In the genomic region with DNA sequence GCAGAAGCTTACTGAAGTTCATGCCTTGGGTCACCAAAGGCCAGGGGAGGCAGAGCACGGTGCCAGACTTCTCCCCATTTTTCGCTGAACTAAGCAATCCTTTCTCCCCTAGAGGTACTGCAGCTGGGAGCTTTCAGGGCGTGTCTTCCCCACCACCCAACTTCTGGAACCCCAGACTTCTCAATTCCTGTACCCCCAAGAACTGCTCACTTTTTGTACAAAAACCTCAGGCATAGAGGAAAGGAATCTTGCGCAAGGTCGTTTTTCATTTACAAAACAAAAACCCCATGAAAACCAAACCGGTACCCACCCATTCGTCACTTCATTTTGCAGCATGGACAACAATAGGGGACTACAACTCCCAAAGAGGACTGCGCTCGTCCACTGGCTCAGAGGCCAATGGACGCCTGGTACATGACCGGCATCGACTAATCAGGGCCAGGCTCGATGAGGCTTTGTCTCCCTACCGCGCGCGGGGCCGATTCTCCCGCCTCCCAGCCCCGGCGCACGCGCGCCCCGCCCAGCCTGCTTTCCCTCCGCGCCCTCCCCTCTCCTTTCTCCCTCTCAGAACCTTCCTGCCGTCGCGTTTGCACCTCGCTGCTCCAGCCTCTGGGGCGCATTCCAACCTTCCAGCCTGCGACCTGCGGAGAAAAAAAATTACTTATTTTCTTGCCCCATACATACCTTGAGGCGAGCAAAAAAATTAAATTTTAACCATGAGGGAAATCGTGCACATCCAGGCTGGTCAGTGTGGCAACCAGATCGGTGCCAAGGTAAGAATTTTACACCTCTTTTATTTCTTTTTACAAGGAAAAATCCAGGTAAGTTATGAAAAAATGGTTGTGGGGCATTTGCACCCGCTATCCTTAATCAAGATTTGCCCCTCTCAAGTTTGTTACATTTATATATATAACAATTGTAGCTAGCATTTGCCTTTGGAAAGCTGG, we compare ENCODE assay signal across 1 cellular context.
TF ChIP-seq lines count a peak whose summit lies in the region.

A gene (plus strand): TSS at position 562 of the 947 bp plus-strand sequence. CDS start 155 bp downstream, at position 717.

TF ChIP-seq in HepG2, 621 proteins besides CTCF, POLR2A, EP300 and RAD21 (continued from another document and continues in another):
- TF ChIP-seq, protein P1, sequence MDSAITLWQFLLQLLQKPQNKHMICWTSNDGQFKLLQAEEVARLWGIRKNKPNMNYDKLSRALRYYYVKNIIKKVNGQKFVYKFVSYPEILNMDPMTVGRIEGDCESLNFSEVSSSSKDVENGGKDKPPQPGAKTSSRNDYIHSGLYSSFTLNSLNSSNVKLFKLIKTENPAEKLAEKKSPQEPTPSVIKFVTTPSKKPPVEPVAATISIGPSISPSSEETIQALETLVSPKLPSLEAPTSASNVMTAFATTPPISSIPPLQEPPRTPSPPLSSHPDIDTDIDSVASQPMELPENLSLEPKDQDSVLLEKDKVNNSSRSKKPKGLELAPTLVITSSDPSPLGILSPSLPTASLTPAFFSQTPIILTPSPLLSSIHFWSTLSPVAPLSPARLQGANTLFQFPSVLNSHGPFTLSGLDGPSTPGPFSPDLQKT (CRISPR knock-in tag; IDR thresholded peaks at IDR 0.05; ENCODE audit: borderline replicate concordance), result no peak
- peak; percentile 43 for TF ChIP-seq ZNF883 (CRISPR knock-in tag; IDR thresholded peaks at IDR 0.05; ENCODE audit: not compliant biosample characterization)
- no peak; the same call in 1 of the 2 replicates for TF ChIP-seq ZNF614 (CRISPR knock-in tag; IDR thresholded peaks at IDR 0.05; ENCODE audit: borderline replicate concordance)
- TF ChIP-seq ZMYM4 (CRISPR knock-in tag; IDR thresholded peaks at IDR 0.05), result peak; percentile 70
- TF ChIP-seq ZNF34 (CRISPR knock-in tag; IDR thresholded peaks at IDR 0.05; ENCODE audit: borderline replicate concordance), result no peak
- TF ChIP-seq PITX1 (CRISPR knock-in tag; IDR thresholded peaks at IDR 0.05), result peak; percentile 59; the same call in 1 of the 2 replicates
- peak; percentile 52; the same call in 1 of the 2 replicates for TF ChIP-seq ISL2 (CRISPR knock-in tag; IDR thresholded peaks at IDR 0.05)
- TF ChIP-seq ZNF546 (CRISPR knock-in tag; conservative IDR thresholded peaks at IDR 0.05), result 0 out of 2 replicates have a peak, but pooled peaks have one; percentile 38
- TF ChIP-seq MED1 (CRISPR knock-in tag; IDR thresholded peaks at IDR 0.05), result peak; percentile 59
- TF ChIP-seq, protein P2, sequence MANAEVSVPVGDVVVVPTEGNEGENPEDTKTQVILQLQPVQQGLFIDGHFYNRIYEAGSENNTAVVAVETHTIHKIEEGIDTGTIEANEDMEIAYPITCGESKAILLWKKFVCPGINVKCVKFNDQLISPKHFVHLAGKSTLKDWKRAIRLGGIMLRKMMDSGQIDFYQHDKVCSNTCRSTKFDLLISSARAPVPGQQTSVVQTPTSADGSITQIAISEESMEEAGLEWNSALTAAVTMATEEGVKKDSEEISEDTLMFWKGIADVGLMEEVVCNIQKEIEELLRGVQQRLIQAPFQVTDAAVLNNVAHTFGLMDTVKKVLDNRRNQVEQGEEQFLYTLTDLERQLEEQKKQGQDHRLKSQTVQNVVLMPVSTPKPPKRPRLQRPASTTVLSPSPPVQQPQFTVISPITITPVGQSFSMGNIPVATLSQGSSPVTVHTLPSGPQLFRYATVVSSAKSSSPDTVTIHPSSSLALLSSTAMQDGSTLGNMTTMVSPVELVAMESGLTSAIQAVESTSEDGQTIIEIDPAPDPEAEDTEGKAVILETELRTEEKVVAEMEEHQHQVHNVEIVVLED (CRISPR knock-in tag; IDR thresholded peaks at IDR 0.05; ENCODE audit: borderline replicate concordance), result peak; percentile 78; the same call in 1 of the 2 replicates
- peak; percentile 58; the same call in 1 of the 2 replicates for TF ChIP-seq SP5 (CRISPR knock-in tag; IDR thresholded peaks at IDR 0.05; ENCODE audit: borderline replicate concordance, low read depth)
- TF ChIP-seq SP140L (CRISPR knock-in tag; IDR thresholded peaks at IDR 0.05; ENCODE audit: borderline replicate concordance), result no peak
- TF ChIP-seq NKX3-1 (CRISPR knock-in tag; IDR thresholded peaks at IDR 0.05), result no peak; the same call in 1 of the 2 replicates
- TF ChIP-seq GABPB1 (CRISPR knock-in tag; IDR thresholded peaks at IDR 0.05), result peak; percentile 85
- TF ChIP-seq, protein P3, sequence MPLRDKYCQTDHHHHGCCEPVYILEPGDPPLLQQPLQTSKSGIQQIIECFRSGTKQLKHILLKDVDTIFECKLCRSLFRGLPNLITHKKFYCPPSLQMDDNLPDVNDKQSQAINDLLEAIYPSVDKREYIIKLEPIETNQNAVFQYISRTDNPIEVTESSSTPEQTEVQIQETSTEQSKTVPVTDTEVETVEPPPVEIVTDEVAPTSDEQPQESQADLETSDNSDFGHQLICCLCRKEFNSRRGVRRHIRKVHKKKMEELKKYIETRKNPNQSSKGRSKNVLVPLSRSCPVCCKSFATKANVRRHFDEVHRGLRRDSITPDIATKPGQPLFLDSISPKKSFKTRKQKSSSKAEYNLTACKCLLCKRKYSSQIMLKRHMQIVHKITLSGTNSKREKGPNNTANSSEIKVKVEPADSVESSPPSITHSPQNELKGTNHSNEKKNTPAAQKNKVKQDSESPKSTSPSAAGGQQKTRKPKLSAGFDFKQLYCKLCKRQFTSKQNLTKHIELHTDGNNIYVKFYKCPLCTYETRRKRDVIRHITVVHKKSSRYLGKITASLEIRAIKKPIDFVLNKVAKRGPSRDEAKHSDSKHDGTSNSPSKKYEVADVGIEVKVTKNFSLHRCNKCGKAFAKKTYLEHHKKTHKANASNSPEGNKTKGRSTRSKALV (CRISPR knock-in tag; IDR thresholded peaks at IDR 0.05), result no peak
- TF ChIP-seq DNMT3B (CRISPR knock-in tag; conservative IDR thresholded peaks at IDR 0.05), result no peak
- no peak for TF ChIP-seq ZNF564 (CRISPR knock-in tag; IDR thresholded peaks at IDR 0.05)
- TF ChIP-seq, protein P4, sequence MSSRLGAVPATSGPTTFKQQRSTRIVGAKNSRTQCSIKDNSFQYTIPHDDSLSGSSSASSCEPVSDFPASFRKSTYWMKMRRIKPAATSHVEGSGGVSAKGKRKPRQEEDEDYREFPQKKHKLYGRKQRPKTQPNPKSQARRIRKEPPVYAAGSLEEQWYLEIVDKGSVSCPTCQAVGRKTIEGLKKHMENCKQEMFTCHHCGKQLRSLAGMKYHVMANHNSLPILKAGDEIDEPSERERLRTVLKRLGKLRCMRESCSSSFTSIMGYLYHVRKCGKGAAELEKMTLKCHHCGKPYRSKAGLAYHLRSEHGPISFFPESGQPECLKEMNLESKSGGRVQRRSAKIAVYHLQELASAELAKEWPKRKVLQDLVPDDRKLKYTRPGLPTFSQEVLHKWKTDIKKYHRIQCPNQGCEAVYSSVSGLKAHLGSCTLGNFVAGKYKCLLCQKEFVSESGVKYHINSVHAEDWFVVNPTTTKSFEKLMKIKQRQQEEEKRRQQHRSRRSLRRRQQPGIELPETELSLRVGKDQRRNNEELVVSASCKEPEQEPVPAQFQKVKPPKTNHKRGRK (CRISPR knock-in tag; IDR thresholded peaks at IDR 0.05), result no peak
- 0 out of 2 replicates have a peak, but pooled peaks have one; percentile 64 for TF ChIP-seq MAFG (CRISPR knock-in tag; IDR thresholded peaks at IDR 0.05)
- TF ChIP-seq SALL1 (CRISPR knock-in tag; IDR thresholded peaks at IDR 0.05), result peak; percentile 69
- TF ChIP-seq, protein P5, sequence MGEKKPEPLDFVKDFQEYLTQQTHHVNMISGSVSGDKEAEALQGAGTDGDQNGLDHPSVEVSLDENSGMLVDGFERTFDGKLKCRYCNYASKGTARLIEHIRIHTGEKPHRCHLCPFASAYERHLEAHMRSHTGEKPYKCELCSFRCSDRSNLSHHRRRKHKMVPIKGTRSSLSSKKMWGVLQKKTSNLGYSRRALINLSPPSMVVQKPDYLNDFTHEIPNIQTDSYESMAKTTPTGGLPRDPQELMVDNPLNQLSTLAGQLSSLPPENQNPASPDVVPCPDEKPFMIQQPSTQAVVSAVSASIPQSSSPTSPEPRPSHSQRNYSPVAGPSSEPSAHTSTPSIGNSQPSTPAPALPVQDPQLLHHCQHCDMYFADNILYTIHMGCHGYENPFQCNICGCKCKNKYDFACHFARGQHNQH (CRISPR knock-in tag; IDR thresholded peaks at IDR 0.05), result peak; percentile 72
- TF ChIP-seq MTF1 (CRISPR knock-in tag; IDR thresholded peaks at IDR 0.05), result no peak
- no peak for TF ChIP-seq SYNCRIP (IDR thresholded peaks at IDR 0.05; ENCODE audit: insufficient read depth, low read depth, low read length)
- TF ChIP-seq, protein P6, sequence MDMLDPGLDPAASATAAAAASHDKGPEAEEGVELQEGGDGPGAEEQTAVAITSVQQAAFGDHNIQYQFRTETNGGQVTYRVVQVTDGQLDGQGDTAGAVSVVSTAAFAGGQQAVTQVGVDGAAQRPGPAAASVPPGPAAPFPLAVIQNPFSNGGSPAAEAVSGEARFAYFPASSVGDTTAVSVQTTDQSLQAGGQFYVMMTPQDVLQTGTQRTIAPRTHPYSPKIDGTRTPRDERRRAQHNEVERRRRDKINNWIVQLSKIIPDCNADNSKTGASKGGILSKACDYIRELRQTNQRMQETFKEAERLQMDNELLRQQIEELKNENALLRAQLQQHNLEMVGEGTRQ (IDR thresholded peaks at IDR 0.05; ENCODE audit: low read depth, low read length), result peak; percentile 57; the same call in 1 of the 2 replicates
- TF ChIP-seq, protein P6 (CRISPR knock-in tag; IDR thresholded peaks at IDR 0.05; ENCODE audit: borderline replicate concordance), result peak; percentile 63; the same call in 1 of the 2 replicates
- TF ChIP-seq, protein P7, sequence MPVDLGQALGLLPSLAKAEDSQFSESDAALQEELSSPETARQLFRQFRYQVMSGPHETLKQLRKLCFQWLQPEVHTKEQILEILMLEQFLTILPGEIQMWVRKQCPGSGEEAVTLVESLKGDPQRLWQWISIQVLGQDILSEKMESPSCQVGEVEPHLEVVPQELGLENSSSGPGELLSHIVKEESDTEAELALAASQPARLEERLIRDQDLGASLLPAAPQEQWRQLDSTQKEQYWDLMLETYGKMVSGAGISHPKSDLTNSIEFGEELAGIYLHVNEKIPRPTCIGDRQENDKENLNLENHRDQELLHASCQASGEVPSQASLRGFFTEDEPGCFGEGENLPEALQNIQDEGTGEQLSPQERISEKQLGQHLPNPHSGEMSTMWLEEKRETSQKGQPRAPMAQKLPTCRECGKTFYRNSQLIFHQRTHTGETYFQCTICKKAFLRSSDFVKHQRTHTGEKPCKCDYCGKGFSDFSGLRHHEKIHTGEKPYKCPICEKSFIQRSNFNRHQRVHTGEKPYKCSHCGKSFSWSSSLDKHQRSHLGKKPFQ (CRISPR knock-in tag; IDR thresholded peaks at IDR 0.05; ENCODE audit: insufficient replicate concordance), result no peak
- TF ChIP-seq, protein P8, sequence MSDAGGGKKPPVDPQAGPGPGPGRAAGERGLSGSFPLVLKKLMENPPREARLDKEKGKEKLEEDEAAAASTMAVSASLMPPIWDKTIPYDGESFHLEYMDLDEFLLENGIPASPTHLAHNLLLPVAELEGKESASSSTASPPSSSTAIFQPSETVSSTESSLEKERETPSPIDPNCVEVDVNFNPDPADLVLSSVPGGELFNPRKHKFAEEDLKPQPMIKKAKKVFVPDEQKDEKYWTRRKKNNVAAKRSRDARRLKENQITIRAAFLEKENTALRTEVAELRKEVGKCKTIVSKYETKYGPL (CRISPR knock-in tag; IDR thresholded peaks at IDR 0.05), result no peak
- TF ChIP-seq, protein P9, sequence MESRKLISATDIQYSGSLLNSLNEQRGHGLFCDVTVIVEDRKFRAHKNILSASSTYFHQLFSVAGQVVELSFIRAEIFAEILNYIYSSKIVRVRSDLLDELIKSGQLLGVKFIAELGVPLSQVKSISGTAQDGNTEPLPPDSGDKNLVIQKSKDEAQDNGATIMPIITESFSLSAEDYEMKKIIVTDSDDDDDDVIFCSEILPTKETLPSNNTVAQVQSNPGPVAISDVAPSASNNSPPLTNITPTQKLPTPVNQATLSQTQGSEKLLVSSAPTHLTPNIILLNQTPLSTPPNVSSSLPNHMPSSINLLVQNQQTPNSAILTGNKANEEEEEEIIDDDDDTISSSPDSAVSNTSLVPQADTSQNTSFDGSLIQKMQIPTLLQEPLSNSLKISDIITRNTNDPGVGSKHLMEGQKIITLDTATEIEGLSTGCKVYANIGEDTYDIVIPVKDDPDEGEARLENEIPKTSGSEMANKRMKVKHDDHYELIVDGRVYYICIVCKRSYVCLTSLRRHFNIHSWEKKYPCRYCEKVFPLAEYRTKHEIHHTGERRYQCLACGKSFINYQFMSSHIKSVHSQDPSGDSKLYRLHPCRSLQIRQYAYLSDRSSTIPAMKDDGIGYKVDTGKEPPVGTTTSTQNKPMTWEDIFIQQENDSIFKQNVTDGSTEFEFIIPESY (CRISPR knock-in tag; IDR thresholded peaks at IDR 0.05), result peak; percentile 59; the same call in 1 of the 2 replicates
- TF ChIP-seq FOXK1 (CRISPR knock-in tag; IDR thresholded peaks at IDR 0.05; ENCODE audit: borderline replicate concordance, low read depth), result peak; percentile 83
- TF ChIP-seq CREM (IDR thresholded peaks at IDR 0.05), result peak; percentile 61
- TF ChIP-seq CREM (CRISPR knock-in tag; IDR thresholded peaks at IDR 0.05), result no peak
- no peak; the same call in none of the 2 replicates for TF ChIP-seq FOXC1 (CRISPR knock-in tag; IDR thresholded peaks at IDR 0.05; ENCODE audit: borderline replicate concordance)
- TF ChIP-seq ZFP90 (CRISPR knock-in tag; IDR thresholded peaks at IDR 0.05; ENCODE audit: borderline replicate concordance), result peak; percentile 74; the same call in 1 of the 2 replicates
- TF ChIP-seq ZNF530 (CRISPR knock-in tag; IDR thresholded peaks at IDR 0.05; ENCODE audit: low read depth), result no peak
- TF ChIP-seq ZNF549 (CRISPR knock-in tag; IDR thresholded peaks at IDR 0.05), result 0 out of 2 replicates have a peak, but pooled peaks have one; percentile 58
- 0 out of 2 replicates have a peak, but pooled peaks have one; percentile 20 for TF ChIP-seq ZNF670 (CRISPR knock-in tag; IDR thresholded peaks at IDR 0.05; ENCODE audit: borderline replicate concordance)
- peak; percentile 35; the same call in 1 of the 2 replicates for TF ChIP-seq ZNF746 (CRISPR knock-in tag; IDR thresholded peaks at IDR 0.05)
- peak; percentile 96 for TF ChIP-seq ZNF143 (CRISPR knock-in tag; IDR thresholded peaks at IDR 0.05)
- peak; percentile 57; the same call in 1 of the 2 replicates for TF ChIP-seq ZNF709 (CRISPR knock-in tag; IDR thresholded peaks at IDR 0.05)
- TF ChIP-seq NFE2 (CRISPR knock-in tag; IDR thresholded peaks at IDR 0.05), result no peak
- TF ChIP-seq ZNF629 (CRISPR knock-in tag; conservative IDR thresholded peaks at IDR 0.05), result 0 out of 2 replicates have a peak, but pooled peaks have one; percentile 3
- 0 out of 2 replicates have a peak, but pooled peaks have one; percentile 67 for TF ChIP-seq HOXD1 (CRISPR knock-in tag; IDR thresholded peaks at IDR 0.05)
- peak; percentile 64 for TF ChIP-seq FOXK2 (IDR thresholded peaks at IDR 0.05)
- peak; percentile 84 for TF ChIP-seq YEATS2 (CRISPR knock-in tag; IDR thresholded peaks at IDR 0.05; ENCODE audit: borderline replicate concordance)
- TF ChIP-seq, protein P10, sequence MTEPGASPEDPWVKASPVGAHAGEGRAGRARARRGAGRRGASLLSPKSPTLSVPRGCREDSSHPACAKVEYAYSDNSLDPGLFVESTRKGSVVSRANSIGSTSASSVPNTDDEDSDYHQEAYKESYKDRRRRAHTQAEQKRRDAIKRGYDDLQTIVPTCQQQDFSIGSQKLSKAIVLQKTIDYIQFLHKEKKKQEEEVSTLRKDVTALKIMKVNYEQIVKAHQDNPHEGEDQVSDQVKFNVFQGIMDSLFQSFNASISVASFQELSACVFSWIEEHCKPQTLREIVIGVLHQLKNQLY (CRISPR knock-in tag; IDR thresholded peaks at IDR 0.05), result no peak; the same call in 1 of the 2 replicates
